In genomic region chr4:152258804-152259708, GRCh38 we compare ENCODE assay signal across 9 cellular contexts.
DNase-seq lines count a peak whose midpoint lies in the region; ATAC-seq, FAIRE-seq and TF ChIP-seq lines count a peak whose summit lies in the region.
"Had no signal": no experiment of that assay in that cellular context is flagged by ENCODE, and none has a peak within 500 bp of the region (broad histone marks: within the 10 kb centered on the region; RNA-seq: fewer than 3 reads in every experiment).

No MANE protein-coding gene starts in this region.

- H3K9me1 ChIP-seq in K562 (ENCODE audit: control insufficient read depth, insufficient read depth, low read length), result no peaks in the 10 kb centered on the region

- H3K9ac ChIP-seq in K562 (ENCODE audit: insufficient read depth in 1 of 2, low read depth in 2 of 2, low read length in 2 of 2), result no peak overlapping the region

- H2AFZ ChIP-seq in K562 (ENCODE audit: low read depth, low read length), result no peak overlapping the region

- POLR2A ChIA-PET in K562 (lab: Yijun Ruan, JAX), result no interaction called here

- TF ChIP-seq CTCF in AG09319 (IDR thresholded peaks at IDR 0.05; ENCODE audit: low read depth, low read length) (no peak), K562 (IDR thresholded peaks at IDR 0.05 in 2 of 3, conservative IDR thresholded peaks at IDR 0.05 in 1 of 3; ENCODE audit: insufficient read depth in 2 of 3, low read depth in 1 of 3, low read length in 3 of 3) (no peak)

- BruUV-seq in K562 (replicated peaks; lab: Mats Ljungman, UMichigan), result no TSS peak

- no peaks in the 10 kb centered on the region for H3K9me3 ChIP-seq in K562 (replicated peaks; ENCODE audit: control insufficient read depth, insufficient read depth, low read depth, low read length)

- peaks cover 0 to 2% of the 10 kb centered on the region in 2 experiments; a peak in 1 of 5 replicates for H3K4me1 ChIP-seq in K562 (replicated peaks in 1 of 2; ENCODE audit: control insufficient read depth in 2 of 2, insufficient read depth in 2 of 2, low read length in 2 of 2)

- 3% methylated on average over 7 of the region's 8 CpGs for WGBS in K562 (ENCODE audit: insufficient coverage, low coverage, missing lambda C conversion rate)

- H3K79me2 ChIP-seq in K562 (ENCODE audit: control insufficient read depth, insufficient read depth, low read length), result no peaks in the 10 kb centered on the region

- peaks cover 2 to 16% of the 10 kb centered on the region in 2 experiments; a peak in 4 of 5 replicates for H3K27me3 ChIP-seq in K562 (ENCODE audit: control insufficient read depth in 2 of 2, insufficient read depth in 2 of 2, low read length in 2 of 2)

- DNase-seq in AG09319 (ENCODE audit: extremely low read depth, low read depth) (peak; percentile 18), HT1080 (ENCODE audit: low read depth) (peak; percentile 86), K562 (ENCODE audit: extremely low read depth in 1 of 4, low spot score in 3 of 4) (no peak), kidney glomerular epithelial cell (lab: John Stamatoyannopoulos, UW) (peak; percentile 67), Ammon's horn (ENCODE audit: low spot score) (no peak), NCI-H187 treated with DMSO at 0.1 percent for 48 hours (lab: John Stamatoyannopoulos, UW) (no peak), mucosa of gallbladder (ENCODE audit: low spot score) (no peak)
- DNase-seq: activated CD4-positive, alpha-beta T cell treated with anti-CD3 and anti-CD28 coated beads for 4 hours had no signal

- TF ChIP-seq EP300 in K562 (IDR thresholded peaks at IDR 0.05; ENCODE audit: low read length), result no peak

- H3K36me3 ChIP-seq in K562 (ENCODE audit: control insufficient read depth, insufficient read depth, low read length), result no peaks in the 10 kb centered on the region

- H4K20me1 ChIP-seq in K562 (replicated peaks; ENCODE audit: control insufficient read depth, insufficient read depth, low read length), result no peaks in the 10 kb centered on the region; the same call in 1 of the 2 replicates

- no peak overlapping the region for H3K4me3 ChIP-seq in K562

- no peak overlapping the region for H3K27ac ChIP-seq in K562 (ENCODE audit: extremely low read depth, low read depth, low read length)

- no peak for FAIRE-seq in K562 (lab: Jason Lieb, UNC)

- intact Hi-C loops in K562 (cut with micrococcal nuclease), result no loop called here

- no peak for ATAC-seq in K562
- ATAC-seq in HG02884 (IDR thresholded peaks at IDR 0.05; ENCODE audit: unreplicated experiment), result no peak

- no peak for TF ChIP-seq RAD21 in K562 (CRISPR knock-in tag; conservative IDR thresholded peaks at IDR 0.05 in 1 of 2, IDR thresholded peaks at IDR 0.05 in 1 of 2)

- no peak for TF ChIP-seq POLR2A in K562 (conservative IDR thresholded peaks at IDR 0.05)

- CTCF ChIA-PET in K562 (lab: Yijun Ruan, JAX; ENCODE audit: low intra/inter-chr PET ratio), result no interaction called here

- no peak overlapping the region for H3K4me2 ChIP-seq in K562 (ENCODE audit: insufficient read depth, low read length)

- in situ Hi-C loops in K562 (cut with MboI), result no loop called here

TF ChIP-seq in K562, 482 proteins besides CTCF, POLR2A, EP300 and RAD21:
- TF ChIP-seq CHD2 (IDR thresholded peaks at IDR 0.05; ENCODE audit: low read depth, low read length) (no peak), NFIC (IDR thresholded peaks at IDR 0.05) (no peak), NCOA6 (IDR thresholded peaks at IDR 0.05) (no peak), BCOR (IDR thresholded peaks at IDR 0.05) (0 out of 2 replicates have a peak, but pooled peaks have one; percentile 15)

Comparison
In these comparisons a context has a peak if more than half of its experiments do, and no peak if none do; other contexts are left out.
1. DNase-seq: peak in AG09319 (single experiment), HT1080 (single experiment) and kidney glomerular epithelial cell (single experiment); none in K562 (0 of 4), Ammon's horn (single experiment), NCI-H187 treated with DMSO at 0.1 percent for 48 hours (single experiment) and mucosa of gallbladder (single experiment).